ENCODE assay signal across 8 cellular contexts in the genomic region with DNA sequence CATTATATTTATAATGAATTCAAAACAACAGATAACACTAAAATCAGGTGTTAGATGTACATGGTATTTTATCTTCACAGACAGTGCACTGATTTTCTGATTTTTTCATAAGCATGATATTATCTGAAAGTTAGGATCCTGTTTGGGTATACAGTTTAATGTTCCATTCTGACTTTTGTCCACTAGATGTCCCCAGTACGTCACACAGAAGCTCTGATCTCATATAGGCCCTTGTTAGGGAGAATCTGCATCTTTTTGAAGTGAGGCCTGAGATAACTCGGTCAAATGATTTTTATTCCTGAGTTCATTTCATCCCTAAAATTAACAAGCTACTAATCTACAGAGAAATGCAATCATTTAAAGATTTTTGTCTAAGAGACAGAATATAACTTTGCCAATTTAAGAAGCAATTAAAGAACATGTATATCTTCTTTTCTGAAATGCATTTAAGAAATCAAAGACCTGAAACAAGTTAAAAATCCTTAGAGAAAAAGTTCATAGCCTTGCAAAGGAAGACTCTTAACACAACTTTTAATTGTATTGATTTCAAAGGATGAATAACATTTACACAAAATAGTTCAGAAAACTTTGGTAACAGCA.
A peak's percentile ranks its signal among the peaks of the same experiment; 100 is the strongest.
DNase-seq lines count a peak whose midpoint lies in the region; ATAC-seq and TF ChIP-seq lines count a peak whose summit lies in the region.

No MANE protein-coding gene starts in this region.

- no peaks in the 10 kb centered on the region for H3K36me3 Mint-ChIP-seq in stimulated activated effector memory CD8-positive, alpha-beta T cell treated with anti-CD3 and anti-CD28 coated beads, Interleukin-12 subunit alpha, Interleukin-12 subunit beta, amount 100 ng/mL, for 72 hours

- DNase-seq in DMS79 treated with DMSO at 0.1 percent for 48 hours (lab: John Stamatoyannopoulos, UW) (peak; percentile 66), NCI-H345 (lab: John Stamatoyannopoulos, UW) (peak; percentile 71), astrocyte of the cerebellum (ENCODE audit: low read depth) (peak; percentile 53), hippocampal formation (lab: John Stamatoyannopoulos, UW) (peak; percentile 2 to 73), ureter (ENCODE audit: low spot score) (no peak)
- no peak for DNase-seq in stimulated activated effector memory CD8-positive, alpha-beta T cell treated with anti-CD3 and anti-CD28 coated beads, Interleukin-12 subunit alpha, Interleukin-12 subunit beta, amount 100 ng/mL, for 72 hours (ENCODE audit: low spot score in 2 of 2)

- TF ChIP-seq CTCF in astrocyte of the cerebellum (IDR thresholded peaks at IDR 0.05; ENCODE audit: low read depth, low read length, missing control alignments): peak; percentile 73

- H3K4me3 ChIP-seq in astrocyte of the cerebellum (ENCODE audit: low read depth, low read length): no peak overlapping the region

- in situ Hi-C loops in astrocyte of the cerebellum (cut with HindIII; ENCODE audit: low sequenced_read_pairs): no loop called here

- no peaks in the 10 kb centered on the region for H3K9me3 Mint-ChIP-seq in stimulated activated effector memory CD8-positive, alpha-beta T cell treated with anti-CD3 and anti-CD28 coated beads, Interleukin-12 subunit alpha, Interleukin-12 subunit beta, amount 100 ng/mL, for 72 hours

- peaks cover 12% of the 10 kb centered on the region for H3K4me1 Mint-ChIP-seq in stimulated activated effector memory CD8-positive, alpha-beta T cell treated with anti-CD3 and anti-CD28 coated beads, Interleukin-12 subunit alpha, Interleukin-12 subunit beta, amount 100 ng/mL, for 72 hours

- H3K4me3 Mint-ChIP-seq in stimulated activated effector memory CD8-positive, alpha-beta T cell treated with anti-CD3 and anti-CD28 coated beads, Interleukin-12 subunit alpha, Interleukin-12 subunit beta, amount 100 ng/mL, for 72 hours: no peak overlapping the region

- peak; percentile 94 for ATAC-seq in GM19324 (IDR thresholded peaks at IDR 0.05; ENCODE audit: low FRiP score, unreplicated experiment)
- peak; percentile 97 for ATAC-seq in HG03135 (IDR thresholded peaks at IDR 0.05; ENCODE audit: unreplicated experiment)
- peak; percentile 86 for ATAC-seq in stimulated activated effector memory CD8-positive, alpha-beta T cell treated with anti-CD3 and anti-CD28 coated beads, Interleukin-12 subunit alpha, Interleukin-12 subunit beta, amount 100 ng/mL, for 72 hours

- no peak overlapping the region for H3K27ac Mint-ChIP-seq in stimulated activated effector memory CD8-positive, alpha-beta T cell treated with anti-CD3 and anti-CD28 coated beads, Interleukin-12 subunit alpha, Interleukin-12 subunit beta, amount 100 ng/mL, for 72 hours

Comparison
In these comparisons a context has a peak if more than half of its experiments do, and no peak if none do; other contexts are left out.
1. DNase-seq: peak in DMS79 treated with DMSO at 0.1 percent for 48 hours (single experiment), NCI-H345 (single experiment), astrocyte of the cerebellum (single experiment) and hippocampal formation (2 of 2); none in stimulated activated effector memory CD8-positive, alpha-beta T cell treated with anti-CD3 and anti-CD28 coated beads, Interleukin-12 subunit alpha, Interleukin-12 subunit beta, amount 100 ng/mL, for 72 hours (0 of 2) and ureter (single experiment).
2. Peak in every context shown above with its lines, with median percentiles within 50 percentile points of each other: ATAC-seq.